8 cellular contexts compared by ENCODE assay signal in genomic region chr5:34915856-34916192, GRCh38.
DNase-seq lines count a peak whose midpoint lies in the region; ATAC-seq and TF ChIP-seq lines count a peak whose summit lies in the region.

No MANE protein-coding gene starts in this region.

- H3K27ac Mint-ChIP-seq in stimulated activated memory B cell treated with anti-CD40 and anti-IgM and Interleukin-4, amounts not matched to agents 10 μg/mL and 1 μg/mL and 100 μg/mL, for 72 hours = no peak overlapping the region

- H3K4me3 Mint-ChIP-seq in stimulated activated memory B cell treated with anti-CD40 and anti-IgM and Interleukin-4, amounts not matched to agents 10 μg/mL and 1 μg/mL and 100 μg/mL, for 72 hours = no peak overlapping the region

- no peaks in the 10 kb centered on the region for H3K27me3 Mint-ChIP-seq in stimulated activated memory B cell treated with anti-CD40 and anti-IgM and Interleukin-4, amounts not matched to agents 10 μg/mL and 1 μg/mL and 100 μg/mL, for 72 hours

- H3K9me3 Mint-ChIP-seq in stimulated activated memory B cell treated with anti-CD40 and anti-IgM and Interleukin-4, amounts not matched to agents 10 μg/mL and 1 μg/mL and 100 μg/mL, for 72 hours = no peaks in the 10 kb centered on the region

- peaks cover 23% of the 10 kb centered on the region for H3K36me3 Mint-ChIP-seq in stimulated activated memory B cell treated with anti-CD40 and anti-IgM and Interleukin-4, amounts not matched to agents 10 μg/mL and 1 μg/mL and 100 μg/mL, for 72 hours

- no peak for TF ChIP-seq CTCF in GM12865 (IDR thresholded peaks at IDR 0.05; ENCODE audit: insufficient read depth, low read depth, low read length, missing control alignments)
- TF ChIP-seq CTCF in foreskin fibroblast (IDR thresholded peaks at IDR 0.05; ENCODE audit: low read depth, low read length) = no peak

- H3K4me3 ChIP-seq in GM12865 (ENCODE audit: low read depth, low read length) (peak overlapping the region; percentile 68), foreskin fibroblast (ENCODE audit: low read depth in 1 of 2, low read length in 2 of 2) (peak overlapping the region; percentile 91 to 99)

- peak; percentile 33 for DNase-seq in GM12865 (ENCODE audit: low read depth)
- peak; percentile 59 for DNase-seq in NCI-H69 (lab: John Stamatoyannopoulos, UW)
- DNase-seq in foreskin fibroblast = no peak
- no peak for DNase-seq in DMS153 (lab: John Stamatoyannopoulos, UW)
- no peak for DNase-seq in NCI-H226
- DNase-seq in NCI-H526 treated with DMSO at 0.1 percent for 48 hours (lab: John Stamatoyannopoulos, UW) = no peak

- peaks cover 28% of the 10 kb centered on the region for H3K4me1 Mint-ChIP-seq in stimulated activated memory B cell treated with anti-CD40 and anti-IgM and Interleukin-4, amounts not matched to agents 10 μg/mL and 1 μg/mL and 100 μg/mL, for 72 hours

- ATAC-seq in GM21619 (IDR thresholded peaks at IDR 0.05; ENCODE audit: unreplicated experiment) = peak; percentile 12
- peak; percentile 9 for ATAC-seq in stimulated activated memory B cell treated with anti-CD40 and anti-IgM and Interleukin-4, amounts not matched to agents 10 μg/mL and 1 μg/mL and 100 μg/mL, for 72 hours

Comparison
In these comparisons a context has a peak if more than half of its experiments do, and no peak if none do; other contexts are left out.
1. DNase-seq: peak in GM12865 (single experiment) and NCI-H69 (single experiment); none in foreskin fibroblast (0 of 2), DMS153 (single experiment), NCI-H226 (single experiment) and NCI-H526 treated with DMSO at 0.1 percent for 48 hours (single experiment).